Comparison of ENCODE assay signal across 17 cellular contexts in genomic region chr4:6762244-6762615, GRCh38. TPM values are rescaled to one million over a fixed set of nuclear protein-coding genes. Genes with fewer than 3 reads are reported as not detected.
A peak's percentile ranks its signal among the peaks of the same experiment; 100 is the strongest.
DNase-seq lines count a peak whose midpoint lies in the region; ATAC-seq and TF ChIP-seq lines count a peak whose summit lies in the region.
"Had no signal": no experiment of that assay in that cellular context is flagged by ENCODE, and none has a peak within 500 bp of the region (broad histone marks: within the 10 kb centered on the region; RNA-seq: fewer than 3 reads in every experiment).

No MANE protein-coding gene starts in this region.

- POLR2A ChIA-PET in SK-N-SH (lab: Yijun Ruan, JAX) = interaction anchor here (0.6 kb wide), 1 partner anchor 1169 kb away, joined by 4 read pairs; no protein-coding TSS in a partner anchor

- no peaks in the 10 kb centered on the region for H3K9me2 ChIP-seq in SK-N-SH

- H3K4me2 ChIP-seq in SK-N-SH = no peak overlapping the region
- H3K4me2 ChIP-seq: BLaER1 had no signal

- H3K27me3 ChIP-seq in SK-N-SH (ENCODE audit: insufficient read depth) = no peaks in the 10 kb centered on the region
- H3K27me3 ChIP-seq in lower lobe of right lung (ENCODE audit: low read depth) = no peaks in the 10 kb centered on the region
- H3K27me3 ChIP-seq: BLaER1 had no signal

- H3K36me3 ChIP-seq in SK-N-SH (replicated peaks in 1 of 2; ENCODE audit: control insufficient read depth in 1 of 2, insufficient read depth in 2 of 2, low read length in 1 of 2) (no peaks in the 10 kb centered on the region), lower lobe of right lung (no peaks in the 10 kb centered on the region)
- H3K36me3 ChIP-seq: BLaER1 had no signal

- TF ChIP-seq CTCF in SK-N-SH (IDR thresholded peaks at IDR 0.05) (no peak), lower lobe of right lung (IDR thresholded peaks at IDR 0.05) (no peak)

- H3K4me1 ChIP-seq in SK-N-SH (ENCODE audit: control insufficient read depth in 1 of 2, insufficient read depth in 2 of 2, low read depth in 1 of 2, low read length in 1 of 2) = peaks cover 0 to 14% of the 10 kb centered on the region in 2 experiments; a peak in 1 of 4 replicates
- no peaks in the 10 kb centered on the region for H3K4me1 ChIP-seq in lower lobe of right lung

- H3K9me3 ChIP-seq in SK-N-SH (no peaks in the 10 kb centered on the region), lower lobe of right lung (no peaks in the 10 kb centered on the region)
- H3K9me3 ChIP-seq: BLaER1 had no signal

- no peaks in the 10 kb centered on the region for H3F3A ChIP-seq in SK-N-SH (replicated peaks; ENCODE audit: insufficient read depth)

- CTCF ChIA-PET in SK-N-SH (lab: Yijun Ruan, JAX) = interaction anchor here (0.6 to 2.1 kb wide), 9 partner anchors 8 to 309 kb away, joined by 3 to 7 read pairs (median 4); partner anchors contain the start of gene KIAA0232

- TF ChIP-seq EP300 in SK-N-SH (IDR thresholded peaks at IDR 0.05; ENCODE audit: borderline replicate concordance in 1 of 2, low read depth in 1 of 2, low read length in 1 of 2) = no peak

- no peaks in the 10 kb centered on the region for H3K79me2 ChIP-seq in SK-N-SH (ENCODE audit: insufficient read depth)

- H4K20me1 ChIP-seq in SK-N-SH (ENCODE audit: insufficient read depth) = no peaks in the 10 kb centered on the region
- H4K20me1 ChIP-seq: BLaER1 had no signal

- no peak overlapping the region for H2AFZ ChIP-seq in SK-N-SH (ENCODE audit: low read depth)

- no peak for TF ChIP-seq RAD21 in SK-N-SH (IDR thresholded peaks at IDR 0.05; ENCODE audit: low read length)

- no peak overlapping the region for H3K9ac ChIP-seq in SK-N-SH
- H3K9ac ChIP-seq: BLaER1 had no signal

- DNase-seq in SK-N-SH (no peak), ecto neural progenitor cell (ENCODE audit: low spot score) (peak; percentile 37), lower lobe of right lung (peak; percentile 1), NCI-H82 (lab: John Stamatoyannopoulos, UW) (no peak)
- no peak for DNase-seq in central memory CD4-positive, alpha-beta T cell
- DNase-seq: 8988T; HCEC 1CT; NCI-H1417 treated with DMSO at 0.1 percent for 48 hours; NCI-H2081; NCI-H345; NCI-H526 treated with DMSO at 0.1 percent for 48 hours; NK-92 treated with Interleukin-12 subunit alpha and Interleukin-12 subunit beta, amount 100 ng/mL, for 24 hours; OCI-M1 had no signal

- WGBS in SK-N-SH (ENCODE audit: low lambda C conversion rate) = 96% methylated on average over 6 of the region's 6 CpGs

- peak; percentile 25; the same call in 1 of the 3 replicates for ATAC-seq in SK-N-SH treated with all-trans-retinoic acid at 6 μM for 48 hours
- ATAC-seq in lower lobe of right lung = no peak
- no peak for ATAC-seq in GM19324 (IDR thresholded peaks at IDR 0.05; ENCODE audit: low FRiP score, unreplicated experiment)
- no peak for ATAC-seq in GM18868 (IDR thresholded peaks at IDR 0.05; ENCODE audit: unreplicated experiment)

- H3K27ac ChIP-seq in SK-N-SH (ENCODE audit: low read depth in 2 of 2, low read length in 1 of 2) (peak overlapping the region in 1 of 2 experiments; percentile 25; a peak in 1 of 4 replicates), lower lobe of right lung (no peak overlapping the region)
- H3K27ac ChIP-seq: BLaER1 had no signal

- H3K4me3 ChIP-seq in SK-N-SH (ENCODE audit: low read depth in 2 of 2, low read length in 1 of 2) (no peak overlapping the region), lower lobe of right lung (no peak overlapping the region)
- H3K4me3 ChIP-seq: BLaER1 had no signal

- intact Hi-C loops in lower lobe of right lung (cut with DNase I) = no loop called here

TF ChIP-seq in SK-N-SH treated with all-trans-retinoic acid at 6 μM for 48 hours, 23 proteins besides CTCF, POLR2A, EP300 and RAD21:
- no peak for TF ChIP-seq TOX (CRISPR knock-in tag; IDR thresholded peaks at IDR 0.05; ENCODE audit: borderline replicate concordance)

TF ChIP-seq in SK-N-SH, 30 proteins besides CTCF, POLR2A, EP300 and RAD21 (continues in another document):
- no peak for TF ChIP-seq FOXM1 (IDR thresholded peaks at IDR 0.05; ENCODE audit: low read depth)
- no peak for TF ChIP-seq FOXJ3 (CRISPR knock-in tag; IDR thresholded peaks at IDR 0.05)
- no peak for TF ChIP-seq REST (IDR thresholded peaks at IDR 0.05; ENCODE audit: low read depth, low read length)
- no peak for TF ChIP-seq NFIC (IDR thresholded peaks at IDR 0.05; ENCODE audit: borderline replicate concordance)
- TF ChIP-seq POLR2AphosphoS5 (IDR thresholded peaks at IDR 0.05; ENCODE audit: low read depth, low read length) = no peak
- TF ChIP-seq GABPA (IDR thresholded peaks at IDR 0.05; ENCODE audit: low read depth) = no peak
- TF ChIP-seq RFX5 (IDR thresholded peaks at IDR 0.05; ENCODE audit: low read length) = no peak
- TF ChIP-seq MEF2A (IDR thresholded peaks at IDR 0.05; ENCODE audit: borderline replicate concordance, low read depth) = no peak
- no peak for TF ChIP-seq JUND (IDR thresholded peaks at IDR 0.05)
- TF ChIP-seq USF2 (IDR thresholded peaks at IDR 0.05; ENCODE audit: borderline replicate concordance, low read depth, low read length) = no peak
- no peak for TF ChIP-seq IRF3 (IDR thresholded peaks at IDR 0.05; ENCODE audit: low read depth, low read length)
- TF ChIP-seq MXI1 (IDR thresholded peaks at IDR 0.05; ENCODE audit: low read depth, low read length) = no peak
- TF ChIP-seq ELF1 (IDR thresholded peaks at IDR 0.05) = no peak
- TF ChIP-seq GATA2 (CRISPR knock-in tag; IDR thresholded peaks at IDR 0.05) = no peak
- TF ChIP-seq MAX (IDR thresholded peaks at IDR 0.05; ENCODE audit: low read depth) = no peak
- TF ChIP-seq TCF12 (IDR thresholded peaks at IDR 0.05) = no peak
- TF ChIP-seq PBX3 (IDR thresholded peaks at IDR 0.05) = no peak

RNA-seq across cellular contexts. Expression of gene KIAA0232, which starts 20.3 kb away (rescaled TPM):
- polyA plus RNA-seq in SK-N-SH (2012; rRNA removed) = 5.7 and 7.7 TPM in 2 replicates
- polyA plus RNA-seq in SK-N-SH (2012; cell fraction: cytosol; rRNA removed) = 7.1 and 7.2 TPM in 2 replicates
- polyA plus RNA-seq in SK-N-SH (2012; cell fraction: nucleus; rRNA removed) = 4.6 and 9.7 TPM in 2 replicates
- 28.1 TPM for total RNA-seq in lower lobe of right lung

RNA-seq across cellular contexts. Expression of gene BLOC1S4, which starts 46.3 kb away (rescaled TPM):
- polyA plus RNA-seq in SK-N-SH (2012; rRNA removed) = 21.9 and 22.1 TPM in 2 replicates
- polyA plus RNA-seq in SK-N-SH (2012; cell fraction: cytosol; rRNA removed) = 19.1 and 23.7 TPM in 2 replicates
- 11.5 and 13.3 TPM in 2 replicates for polyA plus RNA-seq in SK-N-SH (2012; cell fraction: nucleus; rRNA removed)
- total RNA-seq in lower lobe of right lung = 9.0 TPM

RNA-seq across cellular contexts. Expression of gene MRFAP1L1, which starts 52.6 kb away (rescaled TPM):
- polyA plus RNA-seq in SK-N-SH (2012; rRNA removed) = 60.3 and 64.1 TPM in 2 replicates
- polyA plus RNA-seq in SK-N-SH (2012; cell fraction: cytosol; rRNA removed) = 76.3 and 97.1 TPM in 2 replicates
- polyA plus RNA-seq in SK-N-SH (2012; cell fraction: nucleus; rRNA removed) = 29.8 and 34.5 TPM in 2 replicates
- total RNA-seq in lower lobe of right lung = 48.8 TPM

Comparison
In these comparisons a context has a peak if more than half of its experiments do, and no peak if none do; other contexts are left out.
1. DNase-seq: peak in ecto neural progenitor cell (single experiment) and lower lobe of right lung (single experiment); none in SK-N-SH (single experiment), central memory CD4-positive, alpha-beta T cell (single experiment) and NCI-H82 (single experiment).